Comparison of ENCODE assay signal across 11 cellular contexts in genomic region chr11:2445948-2446551, GRCh38. TPM values are rescaled to one million over a fixed set of nuclear protein-coding genes. Genes with fewer than 3 reads are reported as not detected.
DNase-seq lines count a peak whose midpoint lies in the region; ATAC-seq and TF ChIP-seq lines count a peak whose summit lies in the region.
"Had no signal": no experiment of that assay in that cellular context is flagged by ENCODE, and none has a peak within 500 bp of the region (broad histone marks: within the 10 kb centered on the region; RNA-seq: fewer than 3 reads in every experiment).

No MANE protein-coding gene starts in this region.

- H3K4me3 ChIP-seq in HUES48 (ENCODE audit: low read depth, low read length) (0 out of 2 replicates have a peak overlapping the region, but pooled peaks have one; percentile 63), heart right ventricle (peak overlapping the region in 9 of 10 donors; percentile 43 to 60 (median 54)), sigmoid colon (peak overlapping the region in 3 of 4 donors; percentile 34 to 43 (median 38))

- in situ Hi-C loops in KBM-7 (cut with MboI; ENCODE audit: low pct_unique_long_range_greater_than_20kb, low sequenced_read_pairs) = no loop called here

- H3K27me3 ChIP-seq in HUES48 (ENCODE audit: control insufficient read depth, insufficient read depth, low read length) = peaks cover 88% of the 10 kb centered on the region
- peaks cover 0 to 15% (median 5%) of the 10 kb centered on the region in 7 donors for H3K27me3 ChIP-seq in heart right ventricle
- peaks cover 18 to 83% (median 47%) of the 10 kb centered on the region in 3 donors for H3K27me3 ChIP-seq in sigmoid colon
- H3K27me3 ChIP-seq: ascending aorta had no signal

- H3K36me3 Mint-ChIP-seq in T-helper 17 cell (ENCODE audit: low read depth) = no peaks in the 10 kb centered on the region

- H3K4me1 Mint-ChIP-seq in T-helper 17 cell = peaks cover 28% of the 10 kb centered on the region

- no peak overlapping the region for H3K27ac ChIP-seq in HUES48 (ENCODE audit: low read depth, low read length)
- H3K27ac ChIP-seq in heart right ventricle = peak overlapping the region in 8 of 10 donors; percentile 47 to 82 (median 58)
- no peak overlapping the region for H3K27ac ChIP-seq in sigmoid colon
- H3K27ac ChIP-seq: ascending aorta had no signal

- H3K4me3 Mint-ChIP-seq in T-helper 17 cell = peak overlapping the region; percentile 93

- WGBS in heart right ventricle, 2 donors = 46 to 49% methylated on average over 16 of the region's 16 CpGs
- 10 to 58% methylated on average over 16 of the region's 16 CpGs for WGBS in sigmoid colon, 2 donors

- H3K4me1 ChIP-seq in HUES48 (ENCODE audit: control insufficient read depth, insufficient read depth, low read length) (no peaks in the 10 kb centered on the region), heart right ventricle (peaks cover 3 to 54% (median 40%) of the 10 kb centered on the region in 9 donors), sigmoid colon (peaks cover 0 to 15% (median 4%) of the 10 kb centered on the region in 4 donors)
- H3K4me1 ChIP-seq: ascending aorta had no signal

- TF ChIP-seq EP300 in sigmoid colon (IDR thresholded peaks at IDR 0.05) = no peak

- no peak overlapping the region for H3K27ac Mint-ChIP-seq in T-helper 17 cell

- no peak for ATAC-seq in T-helper 17 cell
- peak in 6 of 8 donors; percentile 25 to 60 (median 34) for ATAC-seq in heart right ventricle

- no peaks in the 10 kb centered on the region for H3K9me3 ChIP-seq in HUES48 (ENCODE audit: control insufficient read depth, insufficient read depth, low read length)
- H3K9me3 ChIP-seq in T-helper 17 cell (ENCODE audit: control insufficient read depth, low read length, poor library complexity, severe bottlenecking) = no peaks in the 10 kb centered on the region
- no peaks in the 10 kb centered on the region for H3K9me3 ChIP-seq in heart right ventricle
- H3K9me3 ChIP-seq in sigmoid colon = no peaks in the 10 kb centered on the region
- H3K9me3 ChIP-seq: ascending aorta had no signal

- no peaks in the 10 kb centered on the region for H3K27me3 Mint-ChIP-seq in T-helper 17 cell

- DNase-seq in T-helper 17 cell (no peak), heart right ventricle (no peak), sigmoid colon (no peak), KBM-7 (no peak), DMS53 (lab: John Stamatoyannopoulos, UW) (no peak), COLO829 (ENCODE audit: low spot score) (no peak)
- DNase-seq: GDM1, mesendoderm, NCI-H1092 had no signal

- no peak for TF ChIP-seq POLR2A in sigmoid colon (IDR thresholded peaks at IDR 0.05)

- intact Hi-C loops in heart right ventricle (cut with DNase I) = loop anchor here in 1 of 10 donors (5.0 kb wide), 1 partner anchor 446 kb away; no protein-coding TSS in a partner anchor
- intact Hi-C loops in sigmoid colon (cut with DNase I) = no loop called here

- no peak overlapping the region for H3K9ac ChIP-seq in HUES48 (ENCODE audit: low read depth, low read length)

- TF ChIP-seq CTCF in heart right ventricle (IDR thresholded peaks at IDR 0.05) (no peak), sigmoid colon (IDR thresholded peaks at IDR 0.05) (no peak)

- no peaks in the 10 kb centered on the region for H3K36me3 ChIP-seq in HUES48 (ENCODE audit: control insufficient read depth, insufficient read depth, low read length)
- H3K36me3 ChIP-seq in heart right ventricle = no peaks in the 10 kb centered on the region
- H3K36me3 ChIP-seq in sigmoid colon = no peaks in the 10 kb centered on the region
- H3K36me3 ChIP-seq: ascending aorta had no signal

RNA-seq across cellular contexts. Expression of gene KCNQ1, which starts 1.2 kb away (rescaled TPM):
- total RNA-seq in T-helper 17 cell = 10 to 100 TPM; 18.6 to 25.5 TPM
- total RNA-seq in heart right ventricle = 10 to 100 TPM; 28.9 to 48.2 (median 36.4) TPM
- polyA plus RNA-seq in heart right ventricle = 10 to 100 TPM; 19.9 to 27.6 TPM
- total RNA-seq in sigmoid colon = 1 to 10 TPM; 1.1 to 3.8 (median 3.1) TPM
- polyA plus RNA-seq in sigmoid colon = 10 to 100 TPM in 1 of 3 donors, 1 to 10 TPM in 2; 7.8 to 25.2 (median 9.5) TPM

RNA-seq across cellular contexts. Expression of gene TRPM5, which starts 1.7 kb away (rescaled TPM):
- total RNA-seq in T-helper 17 cell (under 1 TPM; 0.07 to 0.08 TPM), heart right ventricle (not detected), sigmoid colon (not detected)
- polyA plus RNA-seq in heart right ventricle (not detected), sigmoid colon (1 to 10 TPM in 1 of 3 donors, under 1 TPM in 1, not detected in 1; 0.60 to 2.8 TPM)
- total RNA-seq: ascending aorta had no signal

RNA-seq across cellular contexts. Expression of gene TSSC4, which starts 45.5 kb away (rescaled TPM):
- total RNA-seq in T-helper 17 cell (10 to 100 TPM; 47.9 to 60.3 TPM), heart right ventricle (10 to 100 TPM; 22.0 to 46.4 (median 29.2) TPM), sigmoid colon (10 to 100 TPM; 45.1 to 60.1 (median 53.2) TPM)
- polyA plus RNA-seq in heart right ventricle (10 to 100 TPM; 56.0 to 72.3 TPM), sigmoid colon (10 to 100 TPM; 43.7 to 51.1 (median 47.7) TPM)

Comparison
In these comparisons a context has a peak if more than half of its experiments do, and no peak if none do; other contexts are left out.
1. H3K27ac ChIP-seq: peak in heart right ventricle (8 of 10); none in HUES48 (single experiment) and sigmoid colon (0 of 4).
2. RNA of gene KCNQ1, which starts 1.2 kb away (total RNA-seq): 28.9 to 48.2 TPM in heart right ventricle and 18.6 to 25.5 TPM in T-helper 17 cell; 1.1 to 3.8 TPM in sigmoid colon; every median in the first group is over 4 times any median in the second.
3. Peak in every context shown above with its lines, with median percentiles within 50 percentile points of each other: H3K4me3 ChIP-seq.